In the genomic region with DNA sequence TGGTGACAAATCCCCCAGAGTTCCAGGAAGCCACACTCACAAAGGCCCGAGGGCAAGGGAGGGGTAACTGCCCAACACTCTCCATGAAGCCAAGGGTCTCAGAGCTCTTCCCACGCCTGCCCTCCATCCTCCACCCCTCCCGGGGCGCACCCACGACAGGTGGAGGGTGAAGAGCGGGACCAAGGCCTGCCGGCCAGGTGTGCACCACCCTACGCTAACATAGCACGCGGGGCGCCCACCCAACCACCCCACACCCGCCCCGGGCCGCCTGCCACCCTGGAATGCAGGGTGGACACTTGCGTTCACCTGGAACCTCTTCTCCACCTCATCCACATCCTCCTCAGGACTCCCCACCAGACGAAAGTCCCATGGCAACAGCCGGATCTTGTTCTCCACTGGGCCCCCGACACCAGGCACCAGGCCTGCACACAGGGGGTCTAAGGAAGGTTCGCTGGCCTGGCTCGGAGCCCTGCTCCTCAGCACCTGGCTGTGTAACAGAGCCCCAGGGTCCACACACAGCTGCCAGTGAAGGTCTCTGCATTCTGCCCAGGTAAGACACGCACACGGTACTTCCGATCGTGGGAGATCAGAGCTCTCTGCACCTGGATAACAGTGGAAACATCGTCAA, we compare ENCODE assay signal across 11 cellular contexts.
"Had no signal": no experiment of that assay in that cellular context is flagged by ENCODE, and none has a peak within 500 bp of the region (broad histone marks: within the 10 kb centered on the region; RNA-seq: fewer than 3 reads in every experiment).

No MANE protein-coding gene starts in this region.

- ATAC-seq: stimulated activated memory B cell treated with anti-CD40 and anti-IgM and Interleukin-4, amounts not matched to agents 10 μg/mL and 1 μg/mL and 100 μg/mL, for 72 hours had no signal

- H3K27ac Mint-ChIP-seq: activated CD4-positive, alpha-beta T cell treated with anti-CD3 and anti-CD28 coated beads, Interleukin-2, amount 10 ng/mL, durations not matched to agents 7 days and 5 days; activated naive CD4-positive, alpha-beta T cell treated with anti-CD3 and anti-CD28 coated beads for 36 hours; activated T-helper 1 cell treated with anti-CD3 and anti-CD28 coated beads, Interleukin-12 subunit alpha, Interleukin-12 subunit beta, Interleukin-2, Interleukin-4 antibody, amounts not matched to agents 30 ng/mL and 10 ng/mL and 1 ng/mL, durations not matched to agents 14 hours and 24 hours and 36 hours; stimulated activated memory B cell treated with anti-CD40 and anti-IgM and Interleukin-4, amounts not matched to agents 10 μg/mL and 1 μg/mL and 100 μg/mL, for 72 hours had no signal

- H3K4me1 ChIP-seq: colonic mucosa had no signal

- H3K9me3 Mint-ChIP-seq: activated T-helper 1 cell treated with anti-CD3 and anti-CD28 coated beads, Interleukin-12 subunit alpha, Interleukin-12 subunit beta, Interleukin-2, Interleukin-4 antibody, amounts not matched to agents 30 ng/mL and 10 ng/mL and 1 ng/mL, durations not matched to agents 14 hours and 24 hours and 36 hours; stimulated activated memory B cell treated with anti-CD40 and anti-IgM and Interleukin-4, amounts not matched to agents 10 μg/mL and 1 μg/mL and 100 μg/mL, for 72 hours had no signal

- H3K9me3 ChIP-seq: colonic mucosa, esophagus squamous epithelium, ovary had no signal

- H3K36me3 ChIP-seq: colonic mucosa, ovary had no signal

- H3K27me3 ChIP-seq: colonic mucosa, esophagus squamous epithelium, ovary, tibial nerve had no signal

- H3K4me3 ChIP-seq: colonic mucosa, esophagus squamous epithelium, ovary, tibial nerve had no signal

- H3K4me3 Mint-ChIP-seq: activated CD4-positive, alpha-beta T cell treated with anti-CD3 and anti-CD28 coated beads, Interleukin-2, amount 10 ng/mL, durations not matched to agents 7 days and 5 days; activated naive CD4-positive, alpha-beta T cell treated with anti-CD3 and anti-CD28 coated beads for 36 hours; activated T-helper 1 cell treated with anti-CD3 and anti-CD28 coated beads, Interleukin-12 subunit alpha, Interleukin-12 subunit beta, Interleukin-2, Interleukin-4 antibody, amounts not matched to agents 30 ng/mL and 10 ng/mL and 1 ng/mL, durations not matched to agents 14 hours and 24 hours and 36 hours; stimulated activated memory B cell treated with anti-CD40 and anti-IgM and Interleukin-4, amounts not matched to agents 10 μg/mL and 1 μg/mL and 100 μg/mL, for 72 hours had no signal

- H3K4me1 Mint-ChIP-seq: activated CD4-positive, alpha-beta T cell treated with anti-CD3 and anti-CD28 coated beads, Interleukin-2, amount 10 ng/mL, durations not matched to agents 7 days and 5 days had no signal

- H3K27ac ChIP-seq: colonic mucosa, esophagus squamous epithelium, ovary, tibial nerve had no signal

- DNase-seq: activated CD4-positive, alpha-beta T cell treated with anti-CD3 and anti-CD28 coated beads, Interleukin-2, amount 10 ng/mL, durations not matched to agents 7 days and 5 days; activated naive CD4-positive, alpha-beta T cell treated with anti-CD3 and anti-CD28 coated beads for 36 hours; central memory CD4-positive, alpha-beta T cell; colonic mucosa; esophagus squamous epithelium; hypothalamus; kidney glomerular epithelial cell had no signal

- H3K27me3 Mint-ChIP-seq: activated CD4-positive, alpha-beta T cell treated with anti-CD3 and anti-CD28 coated beads, Interleukin-2, amount 10 ng/mL, durations not matched to agents 7 days and 5 days; stimulated activated memory B cell treated with anti-CD40 and anti-IgM and Interleukin-4, amounts not matched to agents 10 μg/mL and 1 μg/mL and 100 μg/mL, for 72 hours had no signal
